10 cellular contexts compared by ENCODE assay signal in genomic region chr4:147821555-147821954, GRCh38.
A peak's percentile ranks its signal among the peaks of the same experiment; 100 is the strongest.
DNase-seq lines count a peak whose midpoint lies in the region; ATAC-seq and TF ChIP-seq lines count a peak whose summit lies in the region.
"Had no signal": no experiment of that assay in that cellular context is flagged by ENCODE, and none has a peak within 500 bp of the region (broad histone marks: within the 10 kb centered on the region; RNA-seq: fewer than 3 reads in every experiment).

No MANE protein-coding gene starts in this region.

- no peak for TF ChIP-seq CTCF in adrenal gland (IDR thresholded peaks at IDR 0.05)
- no peak for TF ChIP-seq CTCF in omental fat pad (IDR thresholded peaks at IDR 0.05)

- peak overlapping the region; percentile 19 to 74 (median 41) for H3K27ac ChIP-seq in adrenal gland
- H3K27ac ChIP-seq: HL-60 had no signal

- H3K4me1 ChIP-seq in adrenal gland (replicated peaks in 1 of 2): peaks cover 20 to 46% of the 10 kb centered on the region in 2 donors

- no peak for TF ChIP-seq POLR2A in adrenal gland (IDR thresholded peaks at IDR 0.05)

- DNase-seq in adrenal gland (no peak), omental fat pad (ENCODE audit: low spot score) (no peak), NCI-H146 treated with DMSO at 0.1 percent for 48 hours (lab: John Stamatoyannopoulos, UW; ENCODE audit: unreplicated experiment) (no peak), DMS153 (lab: John Stamatoyannopoulos, UW) (no peak), islet precursor cell (no peak)
- DNase-seq in activated CD4-positive, alpha-beta T cell treated with anti-CD3 and anti-CD28 coated beads, Interleukin-2, amount 50 U/mL, for 4 hours: no peak
- DNase-seq: NCI-H2227 treated with DMSO at 0.1 percent for 48 hours had no signal

- intact Hi-C loops in adrenal gland (cut with DNase I): no loop called here

- ATAC-seq in GM18907 (IDR thresholded peaks at IDR 0.05; ENCODE audit: unreplicated experiment) (peak; percentile 69), HG02642 (IDR thresholded peaks at IDR 0.05; ENCODE audit: poor library complexity, unreplicated experiment) (peak; percentile 69), omental fat pad (ENCODE audit: low FRiP score) (peak; percentile 49)

- 39 to 52% (median 44%) methylated on average over 2 of the region's 2 CpGs for WGBS in adrenal gland, 4 donors

- H3K27me3 ChIP-seq in adrenal gland: no peaks in the 10 kb centered on the region

- H3K9me3 ChIP-seq in adrenal gland (replicated peaks in 1 of 3): no peaks in the 10 kb centered on the region

- no peak overlapping the region for H3K4me3 ChIP-seq in adrenal gland

- H3K36me3 ChIP-seq in adrenal gland (replicated peaks in 1 of 2): no peaks in the 10 kb centered on the region
